29 cellular contexts compared by ENCODE assay signal in genomic region chr6:142916881-142917280, GRCh38.
"Had no signal": no experiment of that assay in that cellular context is flagged by ENCODE, and none has a peak within 500 bp of the region (broad histone marks: within the 10 kb centered on the region; RNA-seq: fewer than 3 reads in every experiment).

No MANE protein-coding gene starts in this region.

- H3K4me1 ChIP-seq: lower lobe of right lung, prostate gland, sigmoid colon, stomach, thyroid gland, upper lobe of left lung, vagina had no signal

- H3K9me3 ChIP-seq: esophagus squamous epithelium, left lung, lower lobe of right lung, pancreas, prostate gland, sigmoid colon, stomach, thyroid gland, upper lobe of left lung, vagina had no signal

- H3K27ac ChIP-seq: epithelial cell of prostate, esophagus squamous epithelium, left lung, lower lobe of right lung, pancreas, prostate gland, sigmoid colon, stomach, thyroid gland, upper lobe of left lung, vagina had no signal

- H3K36me3 ChIP-seq: esophagus squamous epithelium, left lung, lower lobe of right lung, pancreas, prostate gland, sigmoid colon, stomach, thyroid gland, vagina had no signal

- H3K27me3 Mint-ChIP-seq: activated CD4-positive, alpha-beta memory T cell treated with anti-CD3 and anti-CD28 coated beads, Interleukin-2, amount 10 ng/mL, durations not matched to agents 7 days and 5 days; activated CD4-positive, alpha-beta T cell treated with anti-CD3 and anti-CD28 coated beads, Interleukin-2, amount 10 ng/mL, durations not matched to agents 24 days and 14 days; activated naive CD8-positive, alpha-beta T cell treated with anti-CD3 and anti-CD28 coated beads, Interleukin-2, amount 10 ng/mL, durations not matched to agents 7 days and 5 days; stimulated activated naive B cell treated with anti-CD40 and anti-IgM and Interleukin-4, amounts not matched to agents 10 μg/mL and 1 μg/mL and 100 μg/mL, for 72 hours had no signal

- DNase-seq: activated CD4-positive, alpha-beta memory T cell treated with anti-CD3 and anti-CD28 coated beads, Interleukin-2, amount 10 ng/mL, durations not matched to agents 7 days and 5 days; activated CD4-positive, alpha-beta T cell treated with anti-CD3 and anti-CD28 coated beads, Interleukin-2, amount 10 ng/mL, durations not matched to agents 24 days and 14 days; activated CD4-positive, CD25-positive, alpha-beta regulatory T cell treated with anti-CD3 and anti-CD28 coated beads, Interleukin-2, amount 50 U/mL, for 72 hours; activated CD8-positive, alpha-beta memory T cell treated with anti-CD3 and anti-CD28 coated beads, Interleukin-2, amount 50 U/mL, for 48 hours; activated naive CD8-positive, alpha-beta T cell treated with anti-CD3 and anti-CD28 coated beads, Interleukin-2, amount 10 ng/mL, durations not matched to agents 7 days and 5 days; activated T-cell treated with anti-CD3 and anti-CD28 coated beads, Interleukin-2, amount 50 U/mL, for 4 hours; amniotic stem cell; caudate nucleus; esophagus squamous epithelium; glutamatergic neuron; left lung; lower lobe of right lung; mesenchymal stem cell; nucleus accumbens; pancreas; retina; sigmoid colon; small intestine; stimulated activated CD4-positive, alpha-beta T cell treated with anti-CD3 and anti-CD28 coated beads, Interleukin-4, amount 100 ng/mL, for 24 hours; stimulated activated naive B cell treated with anti-CD40 and anti-IgM and Interleukin-4, amounts not matched to agents 10 μg/mL and 1 μg/mL and 100 μg/mL, for 72 hours; stomach; T-helper 2 cell; thyroid gland; upper lobe of left lung had no signal

- H3K27ac Mint-ChIP-seq: activated CD4-positive, alpha-beta memory T cell treated with anti-CD3 and anti-CD28 coated beads, Interleukin-2, amount 10 ng/mL, durations not matched to agents 7 days and 5 days; activated CD4-positive, alpha-beta T cell treated with anti-CD3 and anti-CD28 coated beads, Interleukin-2, amount 10 ng/mL, durations not matched to agents 24 days and 14 days; activated naive CD8-positive, alpha-beta T cell treated with anti-CD3 and anti-CD28 coated beads, Interleukin-2, amount 10 ng/mL, durations not matched to agents 7 days and 5 days; activated T-helper 2 cell treated with anti-CD3 and anti-CD28 coated beads, Interferon-gamma antibody, Interleukin-2, Interleukin-4, amounts not matched to agents 10 μg/mL and 5 μg/mL and 100 μg/mL, durations not matched to agents 14 hours and 24 hours and 36 hours; stimulated activated naive B cell treated with anti-CD40 and anti-IgM and Interleukin-4, amounts not matched to agents 10 μg/mL and 1 μg/mL and 100 μg/mL, for 72 hours had no signal

- H3K27me3 ChIP-seq: esophagus squamous epithelium, left lung, pancreas, sigmoid colon, stomach, thyroid gland, upper lobe of left lung, vagina had no signal

- ATAC-seq: activated T-cell treated with anti-CD3 and anti-CD28 coated beads, Interleukin-2, amount 50 U/mL, for 4 hours; left lung; lower lobe of right lung; pancreas; stimulated activated naive B cell treated with anti-CD40 and anti-IgM and Interleukin-4, amounts not matched to agents 10 μg/mL and 1 μg/mL and 100 μg/mL, for 72 hours had no signal

- H3K9me3 Mint-ChIP-seq: activated CD4-positive, alpha-beta memory T cell treated with anti-CD3 and anti-CD28 coated beads, Interleukin-2, amount 10 ng/mL, durations not matched to agents 7 days and 5 days; activated CD4-positive, alpha-beta T cell treated with anti-CD3 and anti-CD28 coated beads, Interleukin-2, amount 10 ng/mL, durations not matched to agents 24 days and 14 days; activated naive CD8-positive, alpha-beta T cell treated with anti-CD3 and anti-CD28 coated beads, Interleukin-2, amount 10 ng/mL, durations not matched to agents 7 days and 5 days; activated T-helper 2 cell treated with anti-CD3 and anti-CD28 coated beads, Interferon-gamma antibody, Interleukin-2, Interleukin-4, amounts not matched to agents 10 μg/mL and 5 μg/mL and 100 μg/mL, durations not matched to agents 14 hours and 24 hours and 36 hours; neural crest cell had no signal

- H3K4me3 ChIP-seq: esophagus squamous epithelium, left lung, lower lobe of right lung, pancreas, prostate gland, sigmoid colon, stomach, thyroid gland, upper lobe of left lung, vagina had no signal

- H3K4me3 Mint-ChIP-seq: activated CD4-positive, alpha-beta memory T cell treated with anti-CD3 and anti-CD28 coated beads, Interleukin-2, amount 10 ng/mL, durations not matched to agents 7 days and 5 days; activated CD4-positive, alpha-beta T cell treated with anti-CD3 and anti-CD28 coated beads, Interleukin-2, amount 10 ng/mL, durations not matched to agents 24 days and 14 days; activated naive CD8-positive, alpha-beta T cell treated with anti-CD3 and anti-CD28 coated beads, Interleukin-2, amount 10 ng/mL, durations not matched to agents 7 days and 5 days; activated T-cell treated with anti-CD3 and anti-CD28 coated beads, Interleukin-2, amount 50 U/mL, for 4 hours; neural crest cell; stimulated activated naive B cell treated with anti-CD40 and anti-IgM and Interleukin-4, amounts not matched to agents 10 μg/mL and 1 μg/mL and 100 μg/mL, for 72 hours had no signal
